In the genomic region with DNA sequence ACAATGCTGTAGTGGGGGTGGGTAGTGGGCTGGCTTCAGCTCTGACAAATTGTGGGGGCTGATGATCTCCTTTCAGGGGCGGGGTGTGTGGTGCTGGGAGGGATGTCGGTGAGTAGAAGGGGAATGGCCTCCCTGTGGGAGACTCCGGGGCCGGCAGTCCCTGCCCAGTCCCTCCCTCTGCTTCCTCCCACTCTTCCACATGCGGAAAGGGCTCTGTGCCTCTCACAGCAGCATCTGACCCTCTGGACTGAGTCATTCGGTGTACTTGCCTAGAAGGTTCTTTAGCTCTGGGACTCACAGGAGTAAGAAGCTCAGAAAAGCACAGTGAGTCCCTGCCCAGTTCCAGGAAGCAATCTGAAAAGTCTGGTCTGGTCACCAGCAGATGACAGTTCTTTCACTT, we compare ENCODE assay signal across 8 cellular contexts. TPM values are rescaled to one million over a fixed set of nuclear protein-coding genes. Genes with fewer than 3 reads are reported as not detected.
A peak's percentile ranks its signal among the peaks of the same experiment; 100 is the strongest.
DNase-seq lines count a peak whose midpoint lies in the region; ATAC-seq and TF ChIP-seq lines count a peak whose summit lies in the region.

No MANE protein-coding gene starts in this region.

- H3K27me3 ChIP-seq in osteoblast (ENCODE audit: insufficient read depth, low read length) = no peaks in the 10 kb centered on the region

- no peaks in the 10 kb centered on the region for H3K36me3 ChIP-seq in osteoblast (ENCODE audit: insufficient read depth, low read length)

- peak overlapping the region; percentile 43 for H3K4me3 ChIP-seq in osteoblast (ENCODE audit: insufficient read depth, low read length)

- no peak for TF ChIP-seq CTCF in osteoblast (IDR thresholded peaks at IDR 0.05; ENCODE audit: extremely low read depth, low read depth, low read length)

- peak overlapping the region; percentile 71 for H3K4me2 ChIP-seq in osteoblast (ENCODE audit: insufficient read depth, low read length)

- H3K9me3 ChIP-seq in osteoblast (ENCODE audit: low read depth, low read length) = no peaks in the 10 kb centered on the region

- peak overlapping the region; percentile 83 for H2AFZ ChIP-seq in osteoblast (ENCODE audit: low read length)

- DNase-seq in CD1c-positive myeloid dendritic cell (ENCODE audit: extremely low spot score) (peak; percentile 91), SW480 (ENCODE audit: low spot score) (peak; percentile 42), fibroblast of the conjunctiva (ENCODE audit: low read depth) (peak; percentile 53), osteoblast (ENCODE audit: insufficient read length, low spot score, missing footprints) (peak; percentile 76), NCI-H524 treated with DMSO at 0.1 percent for 48 hours (lab: John Stamatoyannopoulos, UW) (no peak), HuH-7.5 (ENCODE audit: low spot score) (no peak)

- ATAC-seq in HG02870 (IDR thresholded peaks at IDR 0.05; ENCODE audit: unreplicated experiment) (no peak), HG03175 (IDR thresholded peaks at IDR 0.05; ENCODE audit: unreplicated experiment) (no peak)

- peaks cover 14% of the 10 kb centered on the region for H3K4me1 ChIP-seq in osteoblast (ENCODE audit: insufficient read depth, low read length)

- no peaks in the 10 kb centered on the region for H3K79me2 ChIP-seq in osteoblast (ENCODE audit: insufficient read depth, low read length)

- H4K20me1 ChIP-seq in osteoblast (ENCODE audit: insufficient read depth, low read length) = no peaks in the 10 kb centered on the region

- no peak overlapping the region for H3K27ac ChIP-seq in osteoblast (ENCODE audit: low read depth, low read length)

RNA-seq across cellular contexts. Expression of a gene that starts 14.2 kb away (rescaled TPM):
- not detected in 2 replicates for total RNA-seq in osteoblast

Comparison
In these comparisons a context has a peak if more than half of its experiments do, and no peak if none do; other contexts are left out.
1. DNase-seq: peak in CD1c-positive myeloid dendritic cell (single experiment), SW480 (single experiment), fibroblast of the conjunctiva (single experiment) and osteoblast (single experiment); none in NCI-H524 treated with DMSO at 0.1 percent for 48 hours (single experiment) and HuH-7.5 (single experiment).